ENCODE assay signal across 10 cellular contexts in genomic region chr20:18005170-18005989, GRCh38. TPM values are rescaled to one million over a fixed set of nuclear protein-coding genes. Genes with fewer than 3 reads are reported as not detected.
A peak's percentile ranks its signal among the peaks of the same experiment; 100 is the strongest.
DNase-seq lines count a peak whose midpoint lies in the region; ATAC-seq and TF ChIP-seq lines count a peak whose summit lies in the region.
"Had no signal": no experiment of that assay in that cellular context is flagged by ENCODE, and none has a peak within 500 bp of the region (broad histone marks: within the 10 kb centered on the region; RNA-seq: fewer than 3 reads in every experiment).

No MANE protein-coding gene starts in this region.

- H3K4me3 ChIP-seq in GM06990 (replicated peaks; ENCODE audit: low read depth, low read length) (no peak overlapping the region), esophagus muscularis mucosa (no peak overlapping the region), body of pancreas (no peak overlapping the region)
- H3K4me3 ChIP-seq: suprapubic skin had no signal

- TF ChIP-seq POLR2A in esophagus muscularis mucosa (IDR thresholded peaks at IDR 0.05; ENCODE audit: low read depth) (no peak), body of pancreas (IDR thresholded peaks at IDR 0.05) (no peak)

- peak; percentile 70 for DNase-seq in GM06990 (ENCODE audit: extremely low read depth, insufficient read length)
- DNase-seq in esophagus muscularis mucosa (ENCODE audit: extremely low spot score), result no peak
- DNase-seq in DMS53 (lab: John Stamatoyannopoulos, UW), result no peak
- no peak for DNase-seq in Right ventricle myocardium inferior (ENCODE audit: missing footprints)
- no peak for DNase-seq in stimulated activated CD4-positive, alpha-beta T cell treated with anti-CD3 and anti-CD28 coated beads, Interleukin-12 subunit alpha, Interleukin-12 subunit beta, amount 100 ng/mL, for 4 hours
- no peak for DNase-seq in body of pancreas
- DNase-seq: CD4-positive, CD25-positive, alpha-beta regulatory T cell had no signal

- no peak for TF ChIP-seq EP300 in esophagus muscularis mucosa (IDR thresholded peaks at IDR 0.05)

- H3K9me3 ChIP-seq in esophagus muscularis mucosa (no peaks in the 10 kb centered on the region), body of pancreas (no peaks in the 10 kb centered on the region)
- H3K9me3 ChIP-seq: suprapubic skin had no signal

- WGBS in esophagus muscularis mucosa, result 71% methylated on average over 21 of the region's 21 CpGs
- WGBS in body of pancreas, 2 donors, result 86 to 90% methylated on average over 17 to 21 of the region's 21 CpGs

- H3K27ac ChIP-seq in esophagus muscularis mucosa (replicated peaks in 1 of 4) (peak overlapping the region; percentile 75 to 86 (median 83)), body of pancreas (no peak overlapping the region)
- H3K27ac ChIP-seq: suprapubic skin had no signal

- no peaks in the 10 kb centered on the region for H3K27me3 ChIP-seq in GM06990 (replicated peaks; ENCODE audit: control insufficient read depth, insufficient read depth, low read length)
- H3K27me3 ChIP-seq in esophagus muscularis mucosa, result no peaks in the 10 kb centered on the region
- no peaks in the 10 kb centered on the region for H3K27me3 ChIP-seq in body of pancreas
- H3K27me3 ChIP-seq: suprapubic skin had no signal

- TF ChIP-seq CTCF in GM06990 (IDR thresholded peaks at IDR 0.05; ENCODE audit: insufficient read depth, low read length, poor library complexity, severe bottlenecking) (no peak), esophagus muscularis mucosa (IDR thresholded peaks at IDR 0.05) (no peak), body of pancreas (IDR thresholded peaks at IDR 0.05) (no peak)

- intact Hi-C loops in esophagus muscularis mucosa (cut with DNase I) (no loop called here), Right ventricle myocardium inferior (cut with DNase I) (no loop called here), body of pancreas (cut with DNase I) (no loop called here)

- H3K4me1 ChIP-seq in esophagus muscularis mucosa, result peaks cover 8 to 66% (median 62%) of the 10 kb centered on the region in 4 donors
- H3K4me1 ChIP-seq in body of pancreas, result peaks cover 11% of the 10 kb centered on the region

- H3K36me3 ChIP-seq in GM06990 (ENCODE audit: control insufficient read depth, insufficient read depth, low read length) (no peaks in the 10 kb centered on the region), esophagus muscularis mucosa (no peaks in the 10 kb centered on the region), body of pancreas (replicated peaks in 1 of 2; ENCODE audit: insufficient read depth in 1 of 2, low read depth in 2 of 2) (no peaks in the 10 kb centered on the region)
- H3K36me3 ChIP-seq: suprapubic skin had no signal

- peak; percentile 90 for ATAC-seq in GM19467 (IDR thresholded peaks at IDR 0.05; ENCODE audit: unreplicated experiment)
- ATAC-seq in HG03159 (IDR thresholded peaks at IDR 0.05; ENCODE audit: unreplicated experiment), result peak; percentile 94
- ATAC-seq in Right ventricle myocardium inferior, result no peak
- no peak for ATAC-seq in body of pancreas

RNA-seq across cellular contexts. Expression of gene MGME1, which starts 36.6 kb away (rescaled TPM):
- total RNA-seq in esophagus muscularis mucosa (1 to 10 TPM; 5.2 to 6.5 (median 6.0) TPM), Right ventricle myocardium inferior (13.0 TPM), body of pancreas (1 to 10 TPM; 3.0 to 6.5 TPM)

RNA-seq across cellular contexts. Expression of gene SNX5, which starts 36.8 kb away (rescaled TPM):
- total RNA-seq in esophagus muscularis mucosa (10 to 100 TPM; 58.3 to 67.3 (median 63.9) TPM), Right ventricle myocardium inferior (45.0 TPM), body of pancreas (10 to 100 TPM; 61.3 to 84.3 TPM)

RNA-seq across cellular contexts. Expression of gene OVOL2, which starts 52.3 kb away (rescaled TPM):
- total RNA-seq in esophagus muscularis mucosa (not detected), Right ventricle myocardium inferior (not detected), body of pancreas (10 to 100 TPM in 1 of 2 donors, 1 to 10 TPM in 1; 3.6 to 15.8 TPM)
- total RNA-seq: CD4-positive, CD25-positive, alpha-beta regulatory T cell had no signal

Comparison
In these comparisons a context has a peak if more than half of its experiments do, and no peak if none do; other contexts are left out.
1. ATAC-seq: peak in GM19467 (single experiment) and HG03159 (single experiment); none in Right ventricle myocardium inferior (single experiment) and body of pancreas (single experiment).
2. H3K27ac ChIP-seq: peak in esophagus muscularis mucosa (4 of 4); none in body of pancreas (0 of 4).